In genomic region chr10:12381536-12382156, GRCh38 we compare ENCODE assay signal across 19 cellular contexts. TPM values are rescaled to one million over a fixed set of nuclear protein-coding genes. Genes with fewer than 3 reads are reported as not detected.
DNase-seq lines count a peak whose midpoint lies in the region; ATAC-seq and TF ChIP-seq lines count a peak whose summit lies in the region.
"Had no signal": no experiment of that assay in that cellular context is flagged by ENCODE, and none has a peak within 500 bp of the region (broad histone marks: within the 10 kb centered on the region; RNA-seq: fewer than 3 reads in every experiment).

No MANE protein-coding gene starts in this region.

- H3K4me3 Mint-ChIP-seq in activated T-cell treated with anti-CD3 and anti-CD28 coated beads, Interleukin-2, amount 50 U/mL, for 24 hours: peak overlapping the region; percentile 23
- no peak overlapping the region for H3K4me3 Mint-ChIP-seq in activated naive CD8-positive, alpha-beta T cell
- H3K4me3 Mint-ChIP-seq in stimulated activated naive B cell treated with anti-CD40 and anti-IgM and Interleukin-4, amounts not matched to agents 10 μg/mL and 1 μg/mL and 100 μg/mL, for 72 hours: no peak overlapping the region
- H3K4me3 Mint-ChIP-seq: CD8-positive, alpha-beta T cell; IgD-negative memory B cell had no signal

- H4K20me1 ChIP-seq in hepatocyte (ENCODE audit: insufficient read depth, poor library complexity, severe bottlenecking): no peaks in the 10 kb centered on the region

- H3K27ac Mint-ChIP-seq in activated T-cell treated with anti-CD3 and anti-CD28 coated beads, Interleukin-2, amount 50 U/mL, for 24 hours: peak overlapping the region; percentile 90
- H3K27ac Mint-ChIP-seq in activated naive CD8-positive, alpha-beta T cell: peak overlapping the region; percentile 72
- peak overlapping the region; percentile 42 for H3K27ac Mint-ChIP-seq in stimulated activated naive B cell treated with anti-CD40 and anti-IgM and Interleukin-4, amounts not matched to agents 10 μg/mL and 1 μg/mL and 100 μg/mL, for 72 hours
- H3K27ac Mint-ChIP-seq: CD8-positive, alpha-beta T cell; IgD-negative memory B cell had no signal

- H3K27ac ChIP-seq in hepatocyte: no peak overlapping the region
- H3K27ac ChIP-seq: PC-9 had no signal

- no peak overlapping the region for H3K4me2 ChIP-seq in hepatocyte
- H3K4me2 ChIP-seq: PC-9 had no signal

- DNase-seq in activated T-cell treated with anti-CD3 and anti-CD28 coated beads, Interleukin-2, amount 50 U/mL, for 24 hours: peak; percentile 20
- DNase-seq in activated T-cell treated with anti-CD3 and anti-CD28 coated beads, Interleukin-2, amount 50 U/mL, for 1 hour: no peak
- DNase-seq in SK-N-DZ (ENCODE audit: low spot score) (peak; percentile 69), midbrain (lab: John Stamatoyannopoulos, UW) (no peak), hepatocyte (ENCODE audit: low spot score) (no peak)
- DNase-seq in stimulated activated naive B cell treated with anti-CD40 and anti-IgM and Interleukin-4, amounts not matched to agents 10 μg/mL and 1 μg/mL and 100 μg/mL, for 72 hours: no peak
- DNase-seq: BE2C; CD8-positive, alpha-beta T cell; Kasumi-1; MM.1S; NCI-H1092 treated with DMSO at 0.1 percent for 48 hours; NCI-H187; NCI-H446; NCI-H774; PC-9 had no signal

- no peaks in the 10 kb centered on the region for H3K27me3 ChIP-seq in hepatocyte
- H3K27me3 ChIP-seq: BE2C had no signal

- no peaks in the 10 kb centered on the region for H3K9me2 ChIP-seq in hepatocyte (replicated peaks; ENCODE audit: insufficient read depth)

- H3K36me3 ChIP-seq in hepatocyte (replicated peaks; ENCODE audit: insufficient read depth, low read depth): no peaks in the 10 kb centered on the region
- H3K36me3 ChIP-seq: BE2C, HAP-1 had no signal

- no peak for ATAC-seq in stimulated activated naive B cell treated with anti-CD40 and anti-IgM and Interleukin-4, amounts not matched to agents 10 μg/mL and 1 μg/mL and 100 μg/mL, for 72 hours (replicated peaks)
- no peak for ATAC-seq in GM21390 (IDR thresholded peaks at IDR 0.05; ENCODE audit: unreplicated experiment)
- ATAC-seq: CD8-positive, alpha-beta T cell had no signal

- 88% methylated on average over 12 of the region's 12 CpGs for WGBS in hepatocyte (ENCODE audit: low lambda C conversion rate, missing lambda C conversion rate)

- no peak for TF ChIP-seq CTCF in hepatocyte (IDR thresholded peaks at IDR 0.05; ENCODE audit: poor library complexity)

- H3K9me3 Mint-ChIP-seq in activated T-cell treated with anti-CD3 and anti-CD28 coated beads, Interleukin-2, amount 50 U/mL, for 24 hours: peaks cover 10% of the 10 kb centered on the region
- H3K9me3 Mint-ChIP-seq in activated naive CD8-positive, alpha-beta T cell (ENCODE audit: low read depth): no peaks in the 10 kb centered on the region
- H3K9me3 Mint-ChIP-seq in stimulated activated naive B cell treated with anti-CD40 and anti-IgM and Interleukin-4, amounts not matched to agents 10 μg/mL and 1 μg/mL and 100 μg/mL, for 72 hours: peaks cover 4 to 6% of the 10 kb centered on the region in 2 donors

- H3K4me3 ChIP-seq in hepatocyte: no peak overlapping the region
- H3K4me3 ChIP-seq: HAP-1, PC-9 had no signal

- H2AFZ ChIP-seq in hepatocyte: no peak overlapping the region
- H2AFZ ChIP-seq: PC-9 had no signal

- peaks cover 2% of the 10 kb centered on the region for H3K36me3 Mint-ChIP-seq in activated T-cell treated with anti-CD3 and anti-CD28 coated beads, Interleukin-2, amount 50 U/mL, for 24 hours (ENCODE audit: low read depth)
- H3K36me3 Mint-ChIP-seq in activated naive CD8-positive, alpha-beta T cell: peaks cover 12% of the 10 kb centered on the region
- H3K36me3 Mint-ChIP-seq in stimulated activated naive B cell treated with anti-CD40 and anti-IgM and Interleukin-4, amounts not matched to agents 10 μg/mL and 1 μg/mL and 100 μg/mL, for 72 hours: peaks cover 8 to 12% of the 10 kb centered on the region in 2 donors
- H3K36me3 Mint-ChIP-seq: CD8-positive, alpha-beta T cell had no signal

- H3K27me3 Mint-ChIP-seq in activated T-cell treated with anti-CD3 and anti-CD28 coated beads, Interleukin-2, amount 50 U/mL, for 24 hours: no peaks in the 10 kb centered on the region
- no peaks in the 10 kb centered on the region for H3K27me3 Mint-ChIP-seq in activated naive CD8-positive, alpha-beta T cell
- H3K27me3 Mint-ChIP-seq in stimulated activated naive B cell treated with anti-CD40 and anti-IgM and Interleukin-4, amounts not matched to agents 10 μg/mL and 1 μg/mL and 100 μg/mL, for 72 hours: no peaks in the 10 kb centered on the region
- H3K27me3 Mint-ChIP-seq: IgD-negative memory B cell had no signal

- H3K4me1 ChIP-seq in hepatocyte (ENCODE audit: insufficient read depth): no peaks in the 10 kb centered on the region
- H3K4me1 ChIP-seq: BE2C had no signal

- H3K4me1 Mint-ChIP-seq in activated T-cell treated with anti-CD3 and anti-CD28 coated beads, Interleukin-2, amount 50 U/mL, for 24 hours (ENCODE audit: low read depth): peaks cover 32% of the 10 kb centered on the region
- H3K4me1 Mint-ChIP-seq in activated naive CD8-positive, alpha-beta T cell (ENCODE audit: low read depth): peaks cover 16% of the 10 kb centered on the region
- peaks cover 7 to 35% of the 10 kb centered on the region in 2 donors for H3K4me1 Mint-ChIP-seq in stimulated activated naive B cell treated with anti-CD40 and anti-IgM and Interleukin-4, amounts not matched to agents 10 μg/mL and 1 μg/mL and 100 μg/mL, for 72 hours

- H3K79me2 ChIP-seq in hepatocyte: no peaks in the 10 kb centered on the region

- H3K9me3 ChIP-seq in hepatocyte (ENCODE audit: low read depth): no peaks in the 10 kb centered on the region
- H3K9me3 ChIP-seq: BE2C, HAP-1 had no signal

RNA-seq across cellular contexts. Expression of gene CAMK1D, which starts 32.3 kb away (rescaled TPM):
- 7.6 and 9.3 TPM in 2 replicates for polyA plus RNA-seq in SK-N-DZ (2014; cell fraction: cytosol; rRNA removed)
- polyA plus RNA-seq in SK-N-DZ (2014; cell fraction: nucleus; rRNA removed): 3.6 and 5.2 TPM in 2 replicates
- 1.8 and 3.5 TPM in 2 replicates for total RNA-seq in hepatocyte
- polyA plus RNA-seq in hepatocyte: 3.6 and 6.0 TPM in 2 replicates

Comparison
In these comparisons a context has a peak if more than half of its experiments do, and no peak if none do; other contexts are left out.
1. DNase-seq: peak in activated T-cell treated with anti-CD3 and anti-CD28 coated beads, Interleukin-2, amount 50 U/mL, for 24 hours (single experiment) and SK-N-DZ (single experiment); none in activated T-cell treated with anti-CD3 and anti-CD28 coated beads, Interleukin-2, amount 50 U/mL, for 1 hour (single experiment), stimulated activated naive B cell treated with anti-CD40 and anti-IgM and Interleukin-4, amounts not matched to agents 10 μg/mL and 1 μg/mL and 100 μg/mL, for 72 hours (single experiment), midbrain (single experiment) and hepatocyte (single experiment).
2. Peak in every context shown above with its lines, with median percentiles within 50 percentile points of each other: H3K27ac Mint-ChIP-seq.